Comparison of ENCODE assay signal across 1 cellular context in genomic region chr18:13406770-13407169, GRCh38.
TF ChIP-seq lines count a peak whose summit lies in the region.

No MANE protein-coding gene starts in this region.

TF ChIP-seq in K562, 482 proteins besides CTCF, POLR2A, EP300 and RAD21 (continued from another document):
- TF ChIP-seq CHD7 (IDR thresholded peaks at IDR 0.05; ENCODE audit: low read depth, low read length) (no peak), POLR2G (IDR thresholded peaks at IDR 0.05; ENCODE audit: low read depth, low read length) (no peak), ZNF316 (IDR thresholded peaks at IDR 0.05) (peak; percentile 57), ZNF507 (tag; conservative IDR thresholded peaks at IDR 0.05) (no peak), GTF3C2 (IDR thresholded peaks at IDR 0.05; ENCODE audit: borderline replicate concordance, extremely low read depth, insufficient read length) (no peak), FIP1L1 (IDR thresholded peaks at IDR 0.05; ENCODE audit: low read depth, low read length, poor library complexity, severe bottlenecking) (no peak), MAFG (tag; conservative IDR thresholded peaks at IDR 0.05) (peak; percentile 59; the same call in 1 of the 2 replicates), HDGF (IDR thresholded peaks at IDR 0.05) (no peak), CTCFL (IDR thresholded peaks at IDR 0.05; ENCODE audit: borderline replicate concordance, insufficient read depth, low read depth, low read length, poor library complexity, severe bottlenecking) (no peak), TOE1 (IDR thresholded peaks at IDR 0.05; ENCODE audit: borderline replicate concordance) (no peak), TOE1 (CRISPR knock-in tag; IDR thresholded peaks at IDR 0.05; ENCODE audit: borderline replicate concordance, low read depth) (no peak), ZBTB33 (CRISPR knock-in tag; IDR thresholded peaks at IDR 0.05) (no peak), CAMTA2 (CRISPR knock-in tag; conservative IDR thresholded peaks at IDR 0.05) (no peak), C11orf30 (IDR thresholded peaks at IDR 0.05; ENCODE audit: low read depth) (peak; percentile 58; the same call in 1 of the 2 replicates)
